In genomic region chr20:1327241-1327653, GRCh38 we compare ENCODE assay signal across 9 cellular contexts. TPM values are rescaled to one million over a fixed set of nuclear protein-coding genes. Genes with fewer than 3 reads are reported as not detected.
DNase-seq lines count a peak whose midpoint lies in the region; ATAC-seq and TF ChIP-seq lines count a peak whose summit lies in the region.
"Had no signal": no experiment of that assay in that cellular context is flagged by ENCODE, and none has a peak within 500 bp of the region (broad histone marks: within the 10 kb centered on the region; RNA-seq: fewer than 3 reads in every experiment).

No MANE protein-coding gene starts in this region.

- H3K27ac ChIP-seq in colonic mucosa (peak overlapping the region; percentile 97), muscle layer of colon (ENCODE audit: low read depth, low read length) (no peak overlapping the region)

- no peaks in the 10 kb centered on the region for H3K27me3 Mint-ChIP-seq in T-helper 17 cell

- no peak overlapping the region for H3K27ac Mint-ChIP-seq in T-helper 17 cell

- peak overlapping the region; percentile 5 to 93 for H3K9ac ChIP-seq in colonic mucosa (ENCODE audit: low read depth in 2 of 2, low read length in 2 of 2)
- peak overlapping the region; percentile 91 for H3K9ac ChIP-seq in muscle layer of colon (ENCODE audit: low read length)

- H3K27me3 ChIP-seq in colonic mucosa (no peaks in the 10 kb centered on the region), muscle layer of colon (ENCODE audit: control insufficient read depth in 1 of 2, insufficient read depth in 2 of 2, low read length in 2 of 2) (no peaks in the 10 kb centered on the region)

- no peak for TF ChIP-seq POLR2A in NB4 (IDR thresholded peaks at IDR 0.05; ENCODE audit: extremely low read depth, insufficient read length)

- H3K4me1 ChIP-seq in colonic mucosa (peaks cover 6% of the 10 kb centered on the region), muscle layer of colon (ENCODE audit: insufficient read depth, low read length) (peaks cover 41% of the 10 kb centered on the region)

- peak; percentile 62 for DNase-seq in Ammon's horn (ENCODE audit: low spot score)
- DNase-seq in NB4 (ENCODE audit: low read depth) = peak; percentile 43
- DNase-seq in colonic mucosa = peak; percentile 61
- no peak for DNase-seq in NCI-H1436 treated with DMSO at 0.1 percent for 48 hours (lab: John Stamatoyannopoulos, UW)
- no peak for DNase-seq in 8988T
- DNase-seq in T-helper 17 cell = no peak
- DNase-seq: NK-92 treated with Interleukin-12 subunit alpha and Interleukin-12 subunit beta, amount 100 ng/mL, for 24 hours had no signal

- no peak for ATAC-seq in GM21825 (IDR thresholded peaks at IDR 0.05; ENCODE audit: unreplicated experiment)
- no peak for ATAC-seq in T-helper 17 cell

- no peaks in the 10 kb centered on the region for H3K36me3 ChIP-seq in colonic mucosa
- H3K36me3 ChIP-seq in muscle layer of colon (ENCODE audit: insufficient read depth, low read length) = no peaks in the 10 kb centered on the region

- H3K4me1 Mint-ChIP-seq in T-helper 17 cell = peaks cover 31% of the 10 kb centered on the region

- TF ChIP-seq CTCF in NB4 (IDR thresholded peaks at IDR 0.05; ENCODE audit: low read depth, low read length) (no peak), colonic mucosa (IDR thresholded peaks at IDR 0.05) (no peak)

- peaks cover 2% of the 10 kb centered on the region for H3K36me3 Mint-ChIP-seq in T-helper 17 cell (ENCODE audit: low read depth)

- H3K4me3 ChIP-seq in NB4 (ENCODE audit: low read depth, low read length) = no peak overlapping the region
- peak overlapping the region; percentile 70 for H3K4me3 ChIP-seq in colonic mucosa
- H3K4me3 ChIP-seq in muscle layer of colon (ENCODE audit: low read depth in 1 of 2, low read length in 2 of 2) = no peak overlapping the region

- H3K9me3 ChIP-seq in colonic mucosa (no peaks in the 10 kb centered on the region), muscle layer of colon (ENCODE audit: low read length) (no peaks in the 10 kb centered on the region), T-helper 17 cell (ENCODE audit: control insufficient read depth, low read length, poor library complexity, severe bottlenecking) (no peaks in the 10 kb centered on the region)

- intact Hi-C loops in colonic mucosa (cut with DNase I) = loop anchor here (5.0 kb wide), 1 partner anchor 65 kb away; the partner anchor contains the start of gene FKBP1A

- H3K4me3 Mint-ChIP-seq in T-helper 17 cell = no peak overlapping the region

RNA-seq across cellular contexts. Expression of gene SDCBP2, which starts 1.7 kb away (rescaled TPM):
- 100 to 1,000 TPM; 202 to 345 TPM for total RNA-seq in colonic mucosa
- total RNA-seq in T-helper 17 cell = 1 to 10 TPM; 1.2 to 2.3 TPM

Comparison
In these comparisons a context has a peak if more than half of its experiments do, and no peak if none do; other contexts are left out.
1. DNase-seq: peak in Ammon's horn (single experiment), NB4 (single experiment) and colonic mucosa (single experiment); none in NCI-H1436 treated with DMSO at 0.1 percent for 48 hours (single experiment), 8988T (single experiment) and T-helper 17 cell (0 of 3).
2. RNA of gene SDCBP2, which starts 1.7 kb away (total RNA-seq): 202 to 345 TPM in colonic mucosa; 1.2 to 2.3 TPM in T-helper 17 cell; every median in the first group is over 10 times any median in the second.